ENCODE assay signal across 18 cellular contexts in the genomic region with DNA sequence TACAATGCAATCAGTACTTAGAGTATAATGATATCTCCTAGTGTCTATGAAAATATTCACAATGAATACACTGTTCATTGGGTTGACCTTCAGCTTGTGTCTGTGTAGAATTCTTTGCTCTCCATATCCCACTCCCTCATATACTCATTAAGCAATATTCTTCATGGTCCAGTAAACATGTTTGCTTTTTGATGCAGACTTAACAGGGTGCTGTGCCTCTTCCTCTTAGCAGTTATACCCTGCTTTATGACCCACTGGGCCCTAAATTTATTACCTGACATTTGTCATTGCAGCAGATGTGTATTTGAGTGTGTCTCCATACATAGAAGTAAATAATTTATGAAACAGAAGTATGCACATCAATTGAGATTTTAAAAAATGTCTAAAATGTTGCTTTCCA.
A peak's percentile ranks its signal among the peaks of the same experiment; 100 is the strongest.
DNase-seq lines count a peak whose midpoint lies in the region; ATAC-seq and TF ChIP-seq lines count a peak whose summit lies in the region.
"Had no signal": no experiment of that assay in that cellular context is flagged by ENCODE, and none has a peak within 500 bp of the region (broad histone marks: within the 10 kb centered on the region; RNA-seq: fewer than 3 reads in every experiment).

No MANE protein-coding gene starts in this region.

- H3K9me3 ChIP-seq in upper lobe of right lung (no peaks in the 10 kb centered on the region), aorta (ENCODE audit: control insufficient read depth, low read length) (peaks cover 3% of the 10 kb centered on the region)
- H3K9me3 ChIP-seq: A549; BLaER1 treated with 17β-estradiol and CSF1 and Interleukin-3, amounts not matched to agents 10 nM and 100 nM; HAP-1 had no signal

- TF ChIP-seq CTCF in upper lobe of right lung (IDR thresholded peaks at IDR 0.05) (no peak), osteocyte (IDR thresholded peaks at IDR 0.05) (no peak)

- no peaks in the 10 kb centered on the region for H3K36me3 ChIP-seq in upper lobe of right lung
- H3K36me3 ChIP-seq in aorta (ENCODE audit: control insufficient read depth in 1 of 2, insufficient read depth in 2 of 2, low read length in 1 of 2) = no peaks in the 10 kb centered on the region
- H3K36me3 ChIP-seq: BLaER1 treated with 17β-estradiol and CSF1 and Interleukin-3, amounts not matched to agents 10 nM and 100 nM; HAP-1 had no signal

- H3K27me3 ChIP-seq in upper lobe of right lung (no peaks in the 10 kb centered on the region), aorta (ENCODE audit: control insufficient read depth in 1 of 2, insufficient read depth in 2 of 2, low read length in 1 of 2) (no peaks in the 10 kb centered on the region)
- H3K27me3 ChIP-seq: BLaER1 treated with 17β-estradiol and CSF1 and Interleukin-3, amounts not matched to agents 10 nM and 100 nM had no signal

- H3K36me3 Mint-ChIP-seq in osteocyte (ENCODE audit: unreplicated experiment) = no peaks in the 10 kb centered on the region

- H3K27ac ChIP-seq in upper lobe of right lung = no peak overlapping the region
- H3K27ac ChIP-seq in aorta (ENCODE audit: low read depth in 1 of 2, low read length in 2 of 2) = no peak overlapping the region
- H3K27ac ChIP-seq: A549; BLaER1 treated with 17β-estradiol and CSF1 and Interleukin-3, amounts not matched to agents 10 nM and 100 nM had no signal

- H3K4me1 ChIP-seq in upper lobe of right lung = no peaks in the 10 kb centered on the region
- no peaks in the 10 kb centered on the region for H3K4me1 ChIP-seq in aorta (ENCODE audit: control insufficient read depth in 1 of 2, insufficient read depth in 2 of 2, low read length in 2 of 2)
- H3K4me1 ChIP-seq: A549, HAP-1 had no signal

- H3K27ac Mint-ChIP-seq in osteocyte (ENCODE audit: unreplicated experiment) = no peak overlapping the region
- H3K27ac Mint-ChIP-seq: CD8-positive, alpha-beta memory T cell had no signal

- no peaks in the 10 kb centered on the region for H3K27me3 Mint-ChIP-seq in osteocyte (ENCODE audit: unreplicated experiment)
- H3K27me3 Mint-ChIP-seq: CD8-positive, alpha-beta memory T cell had no signal

- H3K4me3 ChIP-seq in upper lobe of right lung = no peak overlapping the region
- no peak overlapping the region for H3K4me3 ChIP-seq in aorta (ENCODE audit: low read length in 2 of 2)
- H3K4me3 ChIP-seq: A549; BLaER1 treated with 17β-estradiol and CSF1 and Interleukin-3, amounts not matched to agents 10 nM and 100 nM; GM12878; HAP-1; K562 had no signal

- DNase-seq in Caki2 (ENCODE audit: low read depth) (peak; percentile 40), HuH-7 (ENCODE audit: low spot score) (peak; percentile 8), NCI-H526 (lab: John Stamatoyannopoulos, UW) (peak; percentile 37 to 55), left kidney (ENCODE audit: low read depth, low spot score) (peak; percentile 44), upper lobe of right lung (no peak), aorta (no peak), osteocyte (ENCODE audit: extremely low spot score, unreplicated experiment) (no peak)
- DNase-seq: CD8-positive, alpha-beta memory T cell; MV-4-11; NCI-H1436 treated with DMSO at 0.1 percent for 48 hours; NCI-H345; NCI-H774 had no signal

- H3K9me3 Mint-ChIP-seq in osteocyte (ENCODE audit: unreplicated experiment) = no peaks in the 10 kb centered on the region

- in situ Hi-C loops in Caki2 (cut with HindIII; ENCODE audit: low pct_unique_long_range_greater_than_20kb, low sequenced_read_pairs) = no loop called here

- intact Hi-C loops in upper lobe of right lung (cut with DNase I) = loop anchor here (10.0 kb wide), 1 partner anchor 1452 kb away; no protein-coding TSS in a partner anchor
- intact Hi-C loops in aorta (cut with DNase I) = no loop called here

- H3K4me3 Mint-ChIP-seq in osteocyte (ENCODE audit: unreplicated experiment) = no peak overlapping the region
- H3K4me3 Mint-ChIP-seq: CD8-positive, alpha-beta memory T cell had no signal

- H3K4me1 Mint-ChIP-seq in osteocyte (ENCODE audit: unreplicated experiment) = no peaks in the 10 kb centered on the region
- H3K4me1 Mint-ChIP-seq: CD8-positive, alpha-beta memory T cell had no signal

- ATAC-seq in upper lobe of right lung (no peak), aorta (ENCODE audit: low FRiP score) (no peak), GM21528 (IDR thresholded peaks at IDR 0.05; ENCODE audit: low FRiP score, unreplicated experiment) (no peak)
- ATAC-seq: A549, GM12878, K562 had no signal

Comparison
In these comparisons a context has a peak if more than half of its experiments do, and no peak if none do; other contexts are left out.
1. DNase-seq: peak in Caki2 (single experiment), HuH-7 (single experiment), NCI-H526 (2 of 2) and left kidney (single experiment); none in upper lobe of right lung (single experiment), aorta (0 of 2) and osteocyte (single experiment).